8 cellular contexts compared by ENCODE assay signal in the genomic region with DNA sequence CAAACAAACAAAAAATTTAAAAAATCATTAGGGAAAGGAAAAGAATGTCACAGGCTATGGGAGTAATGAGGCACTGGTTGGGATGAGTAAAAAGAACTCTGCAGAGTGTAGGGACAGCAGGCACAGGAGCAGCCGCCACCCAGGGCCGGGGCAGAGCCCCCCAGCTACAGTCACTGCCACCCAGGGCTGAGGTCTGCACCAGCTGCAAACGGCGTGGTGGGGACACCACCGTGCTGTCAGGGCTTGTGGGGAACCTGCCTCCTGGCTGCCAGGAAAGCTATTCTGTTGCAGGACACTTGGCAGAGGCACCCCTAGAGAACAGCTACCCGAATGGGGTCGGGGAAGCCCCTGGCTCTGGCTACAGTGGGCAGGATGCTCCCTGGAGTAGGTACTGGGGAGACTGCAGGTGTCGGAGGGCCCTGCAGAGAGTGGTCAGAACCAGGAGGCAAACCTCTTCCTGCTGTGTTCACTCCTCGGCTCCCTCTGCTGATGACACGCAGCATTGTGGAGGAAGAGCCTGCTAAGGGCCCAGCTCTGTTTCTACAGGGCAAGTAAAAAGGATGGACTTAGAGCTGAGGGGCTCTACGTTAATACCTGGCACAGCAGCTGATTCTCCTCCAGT. TPM values are rescaled to one million over a fixed set of nuclear protein-coding genes. Genes with fewer than 3 reads are reported as not detected.
DNase-seq lines count a peak whose midpoint lies in the region; ATAC-seq, FAIRE-seq and TF ChIP-seq lines count a peak whose summit lies in the region.

No MANE protein-coding gene starts in this region.

- no peak overlapping the region for H3K4me3 Mint-ChIP-seq in type B pancreatic cell

- TF ChIP-seq POLR2A in GM12892 (IDR thresholded peaks at IDR 0.05; ENCODE audit: low read depth, low read length) = no peak

- no peak for FAIRE-seq in GM12892 (lab: Jason Lieb, UNC)

- no peak overlapping the region for H3K27ac Mint-ChIP-seq in type B pancreatic cell

- peak; percentile 54 for TF ChIP-seq CTCF in type B pancreatic cell (conservative IDR thresholded peaks at IDR 0.05)

- no peaks in the 10 kb centered on the region for H3K9me3 Mint-ChIP-seq in type B pancreatic cell

- intact Hi-C loops in head of caudate nucleus (cut with DNase I) = no loop called here

- no peaks in the 10 kb centered on the region for H3K27me3 Mint-ChIP-seq in type B pancreatic cell

- H3K4me1 Mint-ChIP-seq in type B pancreatic cell (ENCODE audit: unreplicated experiment) = peaks cover 12% of the 10 kb centered on the region

- H3K36me3 Mint-ChIP-seq in type B pancreatic cell = peaks cover 6% of the 10 kb centered on the region

- ATAC-seq in HG02623 (IDR thresholded peaks at IDR 0.05; ENCODE audit: unreplicated experiment) = no peak

- peak; percentile 46 for DNase-seq in SKM-1 treated with dmso at 0.1 percent for 144 hours (lab: John Stamatoyannopoulos, UW; ENCODE audit: unreplicated experiment)
- no peak for DNase-seq in SKM-1 (lab: John Stamatoyannopoulos, UW; ENCODE audit: unreplicated experiment)
- DNase-seq in HS-27A (ENCODE audit: low read depth) = peak; percentile 7
- peak; percentile 52 for DNase-seq in UCSD-AML1 (lab: John Stamatoyannopoulos, UW; ENCODE audit: unreplicated experiment)
- DNase-seq in head of caudate nucleus = peak in 23 of 42 donors; percentile 31 to 73 (median 51)
- DNase-seq in type B pancreatic cell (ENCODE audit: extremely low spot score, unreplicated experiment) = no peak
- no peak for DNase-seq in GM12892 (ENCODE audit: insufficient read length)

RNA-seq across cellular contexts. Expression of a gene that starts 32.3 kb away (rescaled TPM):
- 50.1 and 52.3 TPM in 2 replicates for total RNA-seq in type B pancreatic cell (ENCODE audit: low replicate concordance)
- polyA plus RNA-seq in GM12892 (2012; ENCODE audit: missing spikeins) = 7.1 TPM

Comparison
In these comparisons a context has a peak if more than half of its experiments do, and no peak if none do; other contexts are left out.
1. DNase-seq: peak in SKM-1 treated with dmso at 0.1 percent for 144 hours (single experiment), HS-27A (single experiment), UCSD-AML1 (single experiment) and head of caudate nucleus (23 of 42); none in SKM-1 (single experiment), type B pancreatic cell (single experiment) and GM12892 (single experiment).